In the genomic region with DNA sequence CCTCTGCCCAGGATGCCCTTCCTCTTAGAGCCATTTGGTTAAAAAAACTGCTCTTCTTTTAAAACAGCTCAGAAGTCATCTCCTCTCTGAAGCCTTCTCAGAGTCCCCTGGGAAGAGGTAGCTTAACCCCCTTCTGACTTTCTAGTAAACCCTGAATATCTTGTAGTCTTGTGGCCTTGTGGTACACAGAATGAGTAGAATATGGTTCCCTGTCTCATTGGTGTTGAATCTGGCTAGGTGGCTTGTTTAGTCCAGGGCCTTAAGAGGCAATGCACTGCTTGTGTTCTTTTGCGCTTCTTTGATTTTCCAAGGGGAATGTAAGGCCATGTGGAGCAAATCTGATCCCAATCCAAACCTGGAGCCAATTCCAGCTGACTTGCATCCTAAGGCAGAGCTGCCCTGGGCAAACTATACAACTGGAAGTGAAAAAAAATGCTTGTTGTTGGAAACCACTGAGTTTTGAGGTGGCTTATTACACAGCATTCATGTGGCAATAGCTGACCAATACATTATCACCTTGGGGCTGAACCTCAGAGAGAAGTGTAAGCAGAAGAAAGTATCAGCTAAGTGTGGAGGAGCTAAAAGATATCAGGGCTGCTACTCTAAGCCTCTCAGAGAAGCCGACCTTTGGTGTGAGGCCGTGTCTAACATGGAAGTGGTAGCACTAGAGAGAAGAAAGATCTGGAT, we compare ENCODE assay signal across 1 cellular context.
TF ChIP-seq lines count a peak whose summit lies in the region.

No MANE protein-coding gene starts in this region.

TF ChIP-seq in H1, 55 proteins besides CTCF, POLR2A, EP300 and RAD21:
- TF ChIP-seq HDAC6 (IDR thresholded peaks at IDR 0.05; ENCODE audit: low read depth, low read length) (no peak), SIN3A (conservative IDR thresholded peaks at IDR 0.05 in 1 of 2, IDR thresholded peaks at IDR 0.05 in 1 of 2; ENCODE audit: low read depth in 1 of 2, low read length in 2 of 2) (no peak), SIX5 (IDR thresholded peaks at IDR 0.05; ENCODE audit: low read depth, low read length) (no peak), YY1 (IDR thresholded peaks at IDR 0.05; ENCODE audit: low read depth, low read length) (no peak), TEAD4 (IDR thresholded peaks at IDR 0.05; ENCODE audit: low read depth, low read length) (no peak)
- TF ChIP-seq, protein P1, sequence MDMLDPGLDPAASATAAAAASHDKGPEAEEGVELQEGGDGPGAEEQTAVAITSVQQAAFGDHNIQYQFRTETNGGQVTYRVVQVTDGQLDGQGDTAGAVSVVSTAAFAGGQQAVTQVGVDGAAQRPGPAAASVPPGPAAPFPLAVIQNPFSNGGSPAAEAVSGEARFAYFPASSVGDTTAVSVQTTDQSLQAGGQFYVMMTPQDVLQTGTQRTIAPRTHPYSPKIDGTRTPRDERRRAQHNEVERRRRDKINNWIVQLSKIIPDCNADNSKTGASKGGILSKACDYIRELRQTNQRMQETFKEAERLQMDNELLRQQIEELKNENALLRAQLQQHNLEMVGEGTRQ (IDR thresholded peaks at IDR 0.05; ENCODE audit: low read length), result no peak
